ENCODE assay signal across 1 cellular context in genomic region chr7:130358471-130358870, GRCh38.
TF ChIP-seq lines count a peak whose summit lies in the region.

No MANE protein-coding gene starts in this region.

TF ChIP-seq in IMR-90, 13 proteins besides CTCF, POLR2A, EP300 and RAD21:
- no peak for TF ChIP-seq ELK1 (IDR thresholded peaks at IDR 0.05; ENCODE audit: borderline replicate concordance, low read depth, low read length)
- TF ChIP-seq MAFK (IDR thresholded peaks at IDR 0.05; ENCODE audit: low read depth, low read length), result no peak
- TF ChIP-seq BHLHE40 (IDR thresholded peaks at IDR 0.05; ENCODE audit: low read depth, low read length), result no peak
- no peak for TF ChIP-seq FOS (IDR thresholded peaks at IDR 0.05; ENCODE audit: low read depth, low read length)
